12 cellular contexts compared by ENCODE assay signal in genomic region chr11:15829312-15829711, GRCh38.
"Had no signal": no experiment of that assay in that cellular context is flagged by ENCODE, and none has a peak within 500 bp of the region (broad histone marks: within the 10 kb centered on the region; RNA-seq: fewer than 3 reads in every experiment).

No MANE protein-coding gene starts in this region.

- H3K4me3 ChIP-seq: breast epithelium, transverse colon had no signal

- DNase-seq: activated CD4-positive, alpha-beta T cell treated with anti-CD3 and anti-CD28 coated beads for 4 hours; activated CD8-positive, alpha-beta memory T cell treated with anti-CD3 and anti-CD28 coated beads, Interleukin-2, amount 50 U/mL, for 48 hours; activated CD8-positive, alpha-beta T cell treated with anti-CD3 and anti-CD28 coated beads, Interleukin-2, amount 10 ng/mL, durations not matched to agents 7 days and 5 days; activated naive CD4-positive, alpha-beta T cell; aorta; hippocampal formation; natural killer cell; stimulated activated naive B cell treated with anti-CD40 and anti-IgM and Interleukin-4, amounts not matched to agents 10 μg/mL and 1 μg/mL and 100 μg/mL, for 72 hours; substantia nigra; T1000; transverse colon had no signal

- H3K27ac ChIP-seq: breast epithelium, transverse colon had no signal

- H3K36me3 ChIP-seq: breast epithelium, transverse colon had no signal

- H3K27me3 ChIP-seq: breast epithelium, transverse colon had no signal

- H3K9me3 ChIP-seq: breast epithelium, transverse colon had no signal

- H3K4me1 ChIP-seq: breast epithelium had no signal

- ATAC-seq: activated CD8-positive, alpha-beta T cell treated with anti-CD3 and anti-CD28 coated beads, Interleukin-2, amount 10 ng/mL, durations not matched to agents 7 days and 5 days; natural killer cell had no signal
